In genomic region chr3:66803706-66804496, GRCh38 we compare ENCODE assay signal across 1 cellular context.
TF ChIP-seq lines count a peak whose summit lies in the region.

No MANE protein-coding gene starts in this region.

TF ChIP-seq in K562, 482 proteins besides CTCF, POLR2A, EP300 and RAD21 (continued from another document):
- TF ChIP-seq, protein P1, sequence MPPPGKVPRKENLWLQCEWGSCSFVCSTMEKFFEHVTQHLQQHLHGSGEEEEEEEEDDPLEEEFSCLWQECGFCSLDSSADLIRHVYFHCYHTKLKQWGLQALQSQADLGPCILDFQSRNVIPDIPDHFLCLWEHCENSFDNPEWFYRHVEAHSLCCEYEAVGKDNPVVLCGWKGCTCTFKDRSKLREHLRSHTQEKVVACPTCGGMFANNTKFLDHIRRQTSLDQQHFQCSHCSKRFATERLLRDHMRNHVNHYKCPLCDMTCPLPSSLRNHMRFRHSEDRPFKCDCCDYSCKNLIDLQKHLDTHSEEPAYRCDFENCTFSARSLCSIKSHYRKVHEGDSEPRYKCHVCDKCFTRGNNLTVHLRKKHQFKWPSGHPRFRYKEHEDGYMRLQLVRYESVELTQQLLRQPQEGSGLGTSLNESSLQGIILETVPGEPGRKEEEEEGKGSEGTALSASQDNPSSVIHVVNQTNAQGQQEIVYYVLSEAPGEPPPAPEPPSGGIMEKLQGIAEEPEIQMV (tag; conservative IDR thresholded peaks at IDR 0.05; ENCODE audit: low read depth): no peak
